ENCODE assay signal across 8 cellular contexts in genomic region chr1:221741971-221742554, GRCh38. TPM values are rescaled to one million over a fixed set of nuclear protein-coding genes. Genes with fewer than 3 reads are reported as not detected.
DNase-seq lines count a peak whose midpoint lies in the region; ATAC-seq and TF ChIP-seq lines count a peak whose summit lies in the region.

Gene DUSP10, minus strand, starts transcription at chr1:221742089. Its CDS starts 2,345 bp downstream, at chr1:221739744.

- H3K4me3 ChIP-seq in NT2/D1 (ENCODE audit: insufficient read length, low read depth) (peak within 1 kb of the TSS; percentile 97), endodermal cell (ENCODE audit: low read length) (peak within 1 kb of the TSS; percentile 100), mesendoderm (ENCODE audit: low read length) (peak within 1 kb of the TSS; percentile 58)

- H3K27ac Mint-ChIP-seq in activated CD8-positive, alpha-beta memory T cell treated with anti-CD3 and anti-CD28 coated beads, Interleukin-2, amount 10 ng/mL, durations not matched to agents 7 days and 5 days: no peak within 1 kb of the TSS
- H3K27ac Mint-ChIP-seq in endodermal cell: no peak within 1 kb of the TSS

- DNase-seq in Caki2 (ENCODE audit: low read depth): peak; percentile 100
- peak in 75 of 76 experiments; percentile 32 to 98 (median 94) for DNase-seq in HUDEP-2 (lab: John Stamatoyannopoulos, UW; ENCODE audit: unreplicated experiment in 76 of 76)
- DNase-seq in NT2/D1 (ENCODE audit: low read depth, low spot score): peak; percentile 100
- peak; percentile 100 for DNase-seq in activated CD8-positive, alpha-beta memory T cell treated with anti-CD3 and anti-CD28 coated beads, Interleukin-2, amount 10 ng/mL, durations not matched to agents 7 days and 5 days
- peak; percentile 99 for DNase-seq in endodermal cell
- peak; percentile 100 for DNase-seq in mesendoderm
- peak; percentile 96 for DNase-seq in stimulated activated CD8-positive, alpha-beta memory T cell treated with anti-CD3 and anti-CD28 coated beads, Interleukin-12 subunit alpha, Interleukin-12 subunit beta, amount 100 ng/mL, for 4 hours (ENCODE audit: low read depth)

- peaks cover 27% of the 10 kb centered on the region for H3K4me1 Mint-ChIP-seq in activated CD8-positive, alpha-beta memory T cell treated with anti-CD3 and anti-CD28 coated beads, Interleukin-2, amount 10 ng/mL, durations not matched to agents 7 days and 5 days
- H3K4me1 Mint-ChIP-seq in endodermal cell: peaks cover 18% of the 10 kb centered on the region

- H3K9me3 Mint-ChIP-seq in activated CD8-positive, alpha-beta memory T cell treated with anti-CD3 and anti-CD28 coated beads, Interleukin-2, amount 10 ng/mL, durations not matched to agents 7 days and 5 days (ENCODE audit: low read depth): peaks cover 4% of the 10 kb centered on the region
- H3K9me3 Mint-ChIP-seq in endodermal cell: no peaks in the 10 kb centered on the region

- peak within 1 kb of the TSS; percentile 0 for H3K23ac ChIP-seq in mesendoderm (ENCODE audit: low read length)

- peaks cover 31% of the 10 kb centered on the region for H3K36me3 Mint-ChIP-seq in activated CD8-positive, alpha-beta memory T cell treated with anti-CD3 and anti-CD28 coated beads, Interleukin-2, amount 10 ng/mL, durations not matched to agents 7 days and 5 days
- peaks cover 27% of the 10 kb centered on the region for H3K36me3 Mint-ChIP-seq in endodermal cell (ENCODE audit: low read depth)

- 0% methylated on average over 25 to 34 of the region's 34 CpGs for WGBS in endodermal cell (ENCODE audit: insufficient coverage in 1 of 2, insufficient read length in 1 of 2), 2 experiments
- WGBS in mesendoderm (ENCODE audit: extremely low coverage, insufficient coverage, low lambda C conversion rate): no CpG with 5 or more reads among the region's 34 CpGs

- peak within 1 kb of the TSS; percentile 38 for H2BK5ac ChIP-seq in mesendoderm (ENCODE audit: low read length)

- H2BK120ac ChIP-seq in mesendoderm (ENCODE audit: low read depth, low read length): peak within 1 kb of the TSS; percentile 62

- H2BK15ac ChIP-seq in mesendoderm (replicated peaks; ENCODE audit: low read depth): peak within 1 kb of the TSS; percentile 9

- in situ Hi-C loops in Caki2 (cut with HindIII; ENCODE audit: low pct_unique_long_range_greater_than_20kb, low sequenced_read_pairs): no loop called here

- ATAC-seq in GM21390 (IDR thresholded peaks at IDR 0.05; ENCODE audit: unreplicated experiment): peak; percentile 81
- peak; percentile 85 for ATAC-seq in activated CD8-positive, alpha-beta memory T cell treated with anti-CD3 and anti-CD28 coated beads, Interleukin-2, amount 10 ng/mL, durations not matched to agents 7 days and 5 days

- peaks cover 4% of the 10 kb centered on the region for H3K27me3 ChIP-seq in NT2/D1 (ENCODE audit: insufficient read depth, insufficient read length)
- no peaks in the 10 kb centered on the region for H3K27me3 ChIP-seq in endodermal cell (ENCODE audit: control insufficient read depth, insufficient read depth, low read length, poor library complexity, severe bottlenecking)
- no peaks in the 10 kb centered on the region for H3K27me3 ChIP-seq in mesendoderm (ENCODE audit: insufficient read depth, low read length, poor library complexity)

- H3K27ac ChIP-seq in endodermal cell (ENCODE audit: low read depth, low read length) (peak within 1 kb of the TSS; percentile 72), mesendoderm (ENCODE audit: low read depth, low read length) (peak within 1 kb of the TSS; percentile 95)

- H3K18ac ChIP-seq in mesendoderm (ENCODE audit: low read length): peak within 1 kb of the TSS; percentile 81

- H3K4me1 ChIP-seq in NT2/D1 (ENCODE audit: insufficient read depth, insufficient read length) (no peaks in the 10 kb centered on the region), endodermal cell (ENCODE audit: control insufficient read depth, insufficient read depth, low read length) (peaks cover 6% of the 10 kb centered on the region), mesendoderm (ENCODE audit: control insufficient read depth, low read depth, low read length) (peaks cover 6% of the 10 kb centered on the region)

- CTCF ChIA-PET in activated CD8-positive, alpha-beta memory T cell treated with anti-CD3 and anti-CD28 coated beads, Interleukin-2, amount 10 ng/mL, durations not matched to agents 7 days and 5 days (lab: Charles Lee): interaction anchor here (0.8 to 7.1 kb wide), 24 partner anchors 8 to 867 kb away, joined by 3 to 92 read pairs (median 5); no protein-coding TSS in a partner anchor

- H3K9me3 ChIP-seq in NT2/D1 (ENCODE audit: insufficient read depth, low read length) (peaks cover 14% of the 10 kb centered on the region; the same call in 1 of the 2 replicates), endodermal cell (ENCODE audit: control insufficient read depth, low read length) (peaks cover 8% of the 10 kb centered on the region)

- H3K4me2 ChIP-seq in mesendoderm (ENCODE audit: low read length): peak within 1 kb of the TSS; percentile 85

- no peak within 1 kb of the TSS for H4K5ac ChIP-seq in mesendoderm (ENCODE audit: low read length)

- peaks cover 34% of the 10 kb centered on the region for H3K79me2 ChIP-seq in mesendoderm (ENCODE audit: control insufficient read depth, insufficient read depth, low read length)

- peak within 1 kb of the TSS; percentile 87 for H3K56ac ChIP-seq in mesendoderm (ENCODE audit: low read length)

- H3K9ac ChIP-seq in NT2/D1 (ENCODE audit: insufficient read length, low read depth) (peak within 1 kb of the TSS; percentile 90), endodermal cell (ENCODE audit: extremely low read depth, low read length, poor library complexity, severe bottlenecking) (peak within 1 kb of the TSS; percentile 84), mesendoderm (ENCODE audit: low read length) (peak within 1 kb of the TSS; percentile 84)

- no peak within 1 kb of the TSS for H2AK5ac ChIP-seq in mesendoderm (ENCODE audit: low read length)

- H3K79me1 ChIP-seq in mesendoderm (ENCODE audit: low read length): peaks cover 28% of the 10 kb centered on the region

- H3K27me3 Mint-ChIP-seq in activated CD8-positive, alpha-beta memory T cell treated with anti-CD3 and anti-CD28 coated beads, Interleukin-2, amount 10 ng/mL, durations not matched to agents 7 days and 5 days: no peaks in the 10 kb centered on the region
- peaks cover 2% of the 10 kb centered on the region for H3K27me3 Mint-ChIP-seq in endodermal cell (ENCODE audit: insufficient read depth)

- no peak within 1 kb of the TSS for H4K8ac ChIP-seq in mesendoderm (ENCODE audit: low read depth, low read length)

- no peak within 1 kb of the TSS for H3K4me3 Mint-ChIP-seq in activated CD8-positive, alpha-beta memory T cell treated with anti-CD3 and anti-CD28 coated beads, Interleukin-2, amount 10 ng/mL, durations not matched to agents 7 days and 5 days
- H3K4me3 Mint-ChIP-seq in endodermal cell: no peak within 1 kb of the TSS

- peaks cover 27% of the 10 kb centered on the region for H3K36me3 ChIP-seq in NT2/D1 (ENCODE audit: insufficient read depth, insufficient read length, low read length)
- H3K36me3 ChIP-seq in endodermal cell (ENCODE audit: control insufficient read depth, insufficient read depth, low read length): peaks cover 30% of the 10 kb centered on the region
- H3K36me3 ChIP-seq in mesendoderm (ENCODE audit: control insufficient read depth, insufficient read depth, low read length): no peaks in the 10 kb centered on the region

- H3K4ac ChIP-seq in mesendoderm (ENCODE audit: low read depth, low read length): peak within 1 kb of the TSS; percentile 99

- no peak for TF ChIP-seq CTCF in endodermal cell (conservative IDR thresholded peaks at IDR 0.05)

RNA-seq across cellular contexts. Expression of gene DUSP10, which starts in this region (rescaled TPM):
- total RNA-seq in Caki2 (2014; rRNA removed; shearing (Covaris generic); ENCODE audit: low replicate concordance): 21.7 and 37.5 TPM in 2 replicates
- total RNA-seq in activated CD8-positive, alpha-beta memory T cell treated with anti-CD3 and anti-CD28 coated beads, Interleukin-2, amount 10 ng/mL, durations not matched to agents 7 days and 5 days: 10 to 100 TPM; 14.3 to 46.3 TPM
- 10 to 100 TPM in 1 of 2 donors, 1 to 10 TPM in 1; 6.5 to 11.7 TPM for total RNA-seq in endodermal cell
- 4.7 TPM for polyA plus RNA-seq in endodermal cell (2013, experiment 1 of 2)
- polyA plus RNA-seq in endodermal cell (2013, experiment 2 of 2): 4.2 TPM
- 9.1 TPM for polyA plus RNA-seq in mesendoderm (2013, experiment 1 of 2)
- 10.0 TPM for polyA plus RNA-seq in mesendoderm (2013, experiment 2 of 2)

Comparison
In these comparisons a context has a peak if more than half of its experiments do, and no peak if none do; other contexts are left out.
1. Peak in every context shown above with its lines: DNase-seq, ATAC-seq, H3K4me3 ChIP-seq and H3K27ac ChIP-seq.